In genomic region chr14:73633115-73633514, GRCh38 we compare ENCODE assay signal across 9 cellular contexts. TPM values are rescaled to one million over a fixed set of nuclear protein-coding genes. Genes with fewer than 3 reads are reported as not detected.
DNase-seq lines count a peak whose midpoint lies in the region; ATAC-seq and TF ChIP-seq lines count a peak whose summit lies in the region.
"Had no signal": no experiment of that assay in that cellular context is flagged by ENCODE, and none has a peak within 500 bp of the region (broad histone marks: within the 10 kb centered on the region; RNA-seq: fewer than 3 reads in every experiment).

No MANE protein-coding gene starts in this region.

- no peaks in the 10 kb centered on the region for H3K9me3 Mint-ChIP-seq in progenitor cell of endocrine pancreas (ENCODE audit: low read depth)

- H3K9me2 ChIP-seq in GM23248 (ENCODE audit: insufficient read depth), result no peaks in the 10 kb centered on the region
- H3K9me2 ChIP-seq in PC-3 (replicated peaks; ENCODE audit: low read length), result no peaks in the 10 kb centered on the region

- no peaks in the 10 kb centered on the region for H3K79me2 ChIP-seq in GM23248 (ENCODE audit: insufficient read depth)
- no peaks in the 10 kb centered on the region for H3K79me2 ChIP-seq in PC-3 (ENCODE audit: low read length)

- TSS peak; percentile 59 for BruUV-seq in PC-3 (replicated peaks; lab: Mats Ljungman, UMichigan)

- in situ Hi-C loops in GM23248 (cut with MboI), result loop anchor here (10.0 kb wide), 1 partner anchor 128 kb away; no protein-coding TSS in a partner anchor

- TF ChIP-seq CTCF in PC-3 (conservative IDR thresholded peaks at IDR 0.05; ENCODE audit: low read depth, low read length), result no peak
- no peak for TF ChIP-seq CTCF in epithelial cell of proximal tubule (conservative IDR thresholded peaks at IDR 0.05; ENCODE audit: low read depth, low read length)
- no peak for TF ChIP-seq CTCF in progenitor cell of endocrine pancreas (IDR thresholded peaks at IDR 0.05; ENCODE audit: unreplicated experiment)

- DNase-seq in GM23248 (no peak), PC-3 (no peak), epithelial cell of proximal tubule (ENCODE audit: low read depth) (no peak), progenitor cell of endocrine pancreas (ENCODE audit: low spot score, unreplicated experiment) (no peak), UCSD-AML1 (lab: John Stamatoyannopoulos, UW; ENCODE audit: unreplicated experiment) (no peak), GDM1 (lab: John Stamatoyannopoulos, UW) (no peak)

- H3K4me1 Mint-ChIP-seq in progenitor cell of endocrine pancreas (ENCODE audit: low read depth), result peaks cover 3% of the 10 kb centered on the region

- H3K9me3 ChIP-seq in GM23248 (ENCODE audit: low read depth) (no peaks in the 10 kb centered on the region), PC-3 (ENCODE audit: low read length) (no peaks in the 10 kb centered on the region)

- TF ChIP-seq POLR2A in GM18505 (IDR thresholded peaks at IDR 0.05; ENCODE audit: borderline replicate concordance, extremely low read depth, insufficient read depth, insufficient read length), result no peak

- CTCF ChIA-PET in PC-3 (lab: Charles Lee), result interaction anchor here (0.7 to 1.0 kb wide), 2 partner anchors 124 to 126 kb away, joined by 5 to 7 read pairs; no protein-coding TSS in a partner anchor

- peak overlapping the region; percentile 38 for H3K27ac Mint-ChIP-seq in progenitor cell of endocrine pancreas

- no peak overlapping the region for H3K27ac ChIP-seq in GM23248
- no peak overlapping the region for H3K27ac ChIP-seq in PC-3 (ENCODE audit: low read length)

- H3K4me1 ChIP-seq in GM23248 (ENCODE audit: insufficient read depth) (0 out of 2 replicates have a peak, but pooled peaks cover 3% of the 10 kb centered on the region), PC-3 (ENCODE audit: insufficient read depth, low read length) (peaks cover 8% of the 10 kb centered on the region; the same call in 1 of the 2 replicates)

- H3K36me3 Mint-ChIP-seq in progenitor cell of endocrine pancreas (ENCODE audit: insufficient read depth), result no peaks in the 10 kb centered on the region

- POLR2A ChIA-PET in PC-3 (lab: Charles Lee; ENCODE audit: unreplicated experiment), result interaction anchor here (0.7 kb wide), 1 partner anchor 41 kb away, joined by 4 read pairs; no protein-coding TSS in a partner anchor

- H3K27me3 ChIP-seq in GM23248 (replicated peaks; ENCODE audit: insufficient read depth) (no peaks in the 10 kb centered on the region), PC-3 (ENCODE audit: low read length) (no peaks in the 10 kb centered on the region)

- H2AFZ ChIP-seq in GM23248 (peak overlapping the region; percentile 97), PC-3 (ENCODE audit: low read length) (peak overlapping the region; percentile 95)

- peak overlapping the region; percentile 85 for H3K4me2 ChIP-seq in GM23248 (ENCODE audit: unreplicated experiment)
- H3K4me2 ChIP-seq in PC-3 (ENCODE audit: low read length), result peak overlapping the region; percentile 83

- intact Hi-C loops in PC-3 (cut with micrococcal nuclease), result loop anchor here (1.0 to 10.0 kb wide), 5 partner anchors 64 to 338 kb away; partner anchors contain the start of genes ACOT2, PNMA1 and RIOX1

- H3K36me3 ChIP-seq in GM23248 (ENCODE audit: low read depth) (no peaks in the 10 kb centered on the region), PC-3 (ENCODE audit: low read depth, low read length) (no peaks in the 10 kb centered on the region)

- peak; percentile 22 for ATAC-seq in PC-3
- ATAC-seq in GM21526 (IDR thresholded peaks at IDR 0.05; ENCODE audit: low FRiP score, unreplicated experiment), result no peak
- ATAC-seq in GM18505 (IDR thresholded peaks at IDR 0.05; ENCODE audit: unreplicated experiment), result no peak

- peak overlapping the region; percentile 70; the same call in 1 of the 2 replicates for H3K4me3 ChIP-seq in GM23248
- peak overlapping the region; percentile 64 for H3K4me3 ChIP-seq in PC-3 (ENCODE audit: low read length)
- H3K4me3 ChIP-seq in epithelial cell of proximal tubule (ENCODE audit: low read depth, low read length), result peak overlapping the region; percentile 62

- H3K27me3 Mint-ChIP-seq in progenitor cell of endocrine pancreas, result peaks cover 3% of the 10 kb centered on the region

- peak overlapping the region; percentile 64 for H3K4me3 Mint-ChIP-seq in progenitor cell of endocrine pancreas (ENCODE audit: low read depth)

- peak overlapping the region; percentile 56; the same call in 1 of the 2 replicates for H3K9ac ChIP-seq in GM23248
- no peak overlapping the region for H3K9ac ChIP-seq in PC-3 (ENCODE audit: low read length)

- no peaks in the 10 kb centered on the region for H4K20me1 ChIP-seq in GM23248 (ENCODE audit: insufficient read depth)
- H4K20me1 ChIP-seq in PC-3 (ENCODE audit: low read length), result no peaks in the 10 kb centered on the region

- 44 to 51% methylated on average over 13 of the region's 13 CpGs for WGBS in GM23248 (ENCODE audit: low coverage in 1 of 2, low lambda C conversion rate in 2 of 2, missing lambda C conversion rate in 2 of 2), 2 experiments

- H3F3A ChIP-seq in GM23248 (ENCODE audit: insufficient read depth), result no peaks in the 10 kb centered on the region
- H3F3A ChIP-seq in PC-3 (ENCODE audit: low read length, unreplicated experiment), result no peaks in the 10 kb centered on the region

RNA-seq across cellular contexts. Expression of gene DNAL1, which starts 11.7 kb away (rescaled TPM):
- total RNA-seq in GM23248 (2014; rRNA removed; shearing (Covaris generic)), result 5.9 and 6.3 TPM in 2 replicates
- 16.7 TPM in 2 replicates for polyA plus RNA-seq in GM23248 (2016; fragmentation: Nextera tagmentation; extraction: Ambion mirVana)
- 2.6 and 13.9 TPM in 2 replicates for total RNA-seq in PC-3 (2014; rRNA removed)
- 2.6 and 3.7 TPM in 2 replicates for total RNA-seq in epithelial cell of proximal tubule
- 27.7 and 29.9 TPM in 2 replicates for total RNA-seq in progenitor cell of endocrine pancreas

RNA-seq across cellular contexts. Expression of gene ACOT6, which starts 20.8 kb away (rescaled TPM):
- total RNA-seq in GM23248 (2014; rRNA removed; shearing (Covaris generic)), result not detected in 2 replicates
- polyA plus RNA-seq in GM23248 (2016; fragmentation: Nextera tagmentation; extraction: Ambion mirVana), result not detected in 2 replicates
- not detected in 2 replicates for total RNA-seq in PC-3 (2014; rRNA removed)
- total RNA-seq in epithelial cell of proximal tubule, result 0.07 TPM in 1 of 2 replicates, not detected in the other
- not detected in 2 replicates for total RNA-seq in progenitor cell of endocrine pancreas
- total RNA-seq: mesenteric fat pad had no signal

RNA-seq across cellular contexts. Expression of gene ACOT4, which starts 41.4 kb away (rescaled TPM):
- total RNA-seq in GM23248 (2014; rRNA removed; shearing (Covaris generic)), result 0.38 and 1.5 TPM in 2 replicates
- polyA plus RNA-seq in GM23248 (2016; fragmentation: Nextera tagmentation; extraction: Ambion mirVana), result 1.3 and 1.6 TPM in 2 replicates
- 3.9 and 5.1 TPM in 2 replicates for total RNA-seq in PC-3 (2014; rRNA removed)
- total RNA-seq in epithelial cell of proximal tubule, result 5.6 and 7.0 TPM in 2 replicates
- 1.3 and 1.5 TPM in 2 replicates for total RNA-seq in progenitor cell of endocrine pancreas
